2 cellular contexts compared by ENCODE assay signal in genomic region chr14:23470947-23471346, GRCh38.
TF ChIP-seq lines count a peak whose summit lies in the region.

No MANE protein-coding gene starts in this region.

TF ChIP-seq in A549, 52 proteins besides CTCF, POLR2A, EP300 and RAD21:
- TF ChIP-seq PHF8 (IDR thresholded peaks at IDR 0.05; ENCODE audit: borderline replicate concordance, low read depth) = no peak
- TF ChIP-seq KDM1A (IDR thresholded peaks at IDR 0.05; ENCODE audit: low read depth) = no peak
- no peak for TF ChIP-seq NPAS2 (CRISPR knock-in tag; IDR thresholded peaks at IDR 0.05; ENCODE audit: borderline replicate concordance)
- TF ChIP-seq GATA3 (IDR thresholded peaks at IDR 0.05; ENCODE audit: borderline replicate concordance) = no peak
- no peak for TF ChIP-seq HEYL (CRISPR knock-in tag; IDR thresholded peaks at IDR 0.05)
- no peak for TF ChIP-seq CBX2 (IDR thresholded peaks at IDR 0.05; ENCODE audit: borderline replicate concordance, low read depth)
- no peak for TF ChIP-seq POLR2AphosphoS2 (conservative IDR thresholded peaks at IDR 0.05; ENCODE audit: low read length)
- TF ChIP-seq NR3C1 (IDR thresholded peaks at IDR 0.05) = no peak
- no peak for TF ChIP-seq ATOH8 (CRISPR knock-in tag; IDR thresholded peaks at IDR 0.05; ENCODE audit: low read depth)
- no peak for TF ChIP-seq ESRRA (IDR thresholded peaks at IDR 0.05; ENCODE audit: borderline replicate concordance, low read length)
- no peak for TF ChIP-seq CHD4 (IDR thresholded peaks at IDR 0.05; ENCODE audit: borderline replicate concordance)

TF ChIP-seq in HCT116, 20 proteins besides CTCF, POLR2A, EP300 and RAD21:
- TF ChIP-seq EGR1 (IDR thresholded peaks at IDR 0.05; ENCODE audit: low read depth) (no peak), YY1 (IDR thresholded peaks at IDR 0.05; ENCODE audit: extremely low read depth, insufficient replicate concordance, low read depth, low read length) (no peak), EZH2 (IDR thresholded peaks at IDR 0.05) (no peak), SIN3A (IDR thresholded peaks at IDR 0.05; ENCODE audit: low read depth) (no peak), ZNF274 (IDR thresholded peaks at IDR 0.05; ENCODE audit: low read depth, low read length) (no peak), REST (IDR thresholded peaks at IDR 0.05; ENCODE audit: low read depth) (no peak), TCF7L2 (IDR thresholded peaks at IDR 0.05; ENCODE audit: borderline replicate concordance, extremely low read depth, insufficient read depth, insufficient read length) (no peak), ZBTB33 (IDR thresholded peaks at IDR 0.05; ENCODE audit: extremely low read depth, insufficient replicate concordance, low read length) (no peak), CEBPB (IDR thresholded peaks at IDR 0.05; ENCODE audit: low read depth) (no peak)
- TF ChIP-seq, protein P1, sequence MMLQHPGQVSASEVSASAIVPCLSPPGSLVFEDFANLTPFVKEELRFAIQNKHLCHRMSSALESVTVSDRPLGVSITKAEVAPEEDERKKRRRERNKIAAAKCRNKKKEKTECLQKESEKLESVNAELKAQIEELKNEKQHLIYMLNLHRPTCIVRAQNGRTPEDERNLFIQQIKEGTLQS (IDR thresholded peaks at IDR 0.05) = no peak
- TF ChIP-seq, protein P2, sequence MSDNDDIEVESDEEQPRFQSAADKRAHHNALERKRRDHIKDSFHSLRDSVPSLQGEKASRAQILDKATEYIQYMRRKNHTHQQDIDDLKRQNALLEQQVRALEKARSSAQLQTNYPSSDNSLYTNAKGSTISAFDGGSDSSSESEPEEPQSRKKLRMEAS (IDR thresholded peaks at IDR 0.05) = no peak
